In the genomic region with DNA sequence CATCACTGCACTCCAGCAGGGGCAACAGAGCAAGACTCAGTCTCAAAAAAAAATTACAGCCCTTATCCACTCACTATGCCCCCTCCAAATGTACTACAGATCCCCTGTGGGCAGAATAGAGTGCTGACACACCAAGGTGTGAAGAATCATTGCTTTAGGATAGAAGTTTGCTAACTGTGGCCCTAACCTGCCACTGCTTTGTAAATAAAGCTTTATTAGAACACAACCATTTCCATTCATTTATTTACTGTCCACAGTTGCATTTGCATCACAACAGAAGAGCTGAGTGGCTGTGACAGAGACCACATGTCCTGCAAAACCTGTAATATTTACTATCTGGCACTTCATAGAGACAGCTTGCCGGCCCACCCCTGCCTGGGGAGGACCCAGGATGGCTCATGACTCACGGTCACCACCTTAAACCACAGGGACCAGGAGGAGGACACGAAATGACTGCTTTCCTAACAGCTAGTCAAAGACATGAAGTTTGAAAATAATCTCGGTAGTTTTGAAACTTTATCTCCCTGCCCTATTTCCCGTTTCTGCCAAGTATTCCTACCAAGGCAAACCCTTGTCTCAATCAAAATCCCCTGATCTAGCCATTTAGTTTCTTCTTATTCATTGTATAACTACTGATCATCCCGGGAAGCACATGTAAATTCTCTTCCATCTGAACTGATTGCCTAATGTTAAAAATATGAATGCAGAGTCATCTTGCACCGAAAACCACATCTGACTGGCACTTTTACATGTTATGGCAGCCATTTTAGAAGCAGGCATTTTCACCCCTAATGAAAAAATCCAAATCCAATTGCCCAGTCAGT, we compare ENCODE assay signal across 18 cellular contexts.
DNase-seq lines count a peak whose midpoint lies in the region; FAIRE-seq and TF ChIP-seq lines count a peak whose summit lies in the region.
"Had no signal": no experiment of that assay in that cellular context is flagged by ENCODE, and none has a peak within 500 bp of the region (broad histone marks: within the 10 kb centered on the region; RNA-seq: fewer than 3 reads in every experiment).

No MANE protein-coding gene starts in this region.

- H2AFZ ChIP-seq in astrocyte (ENCODE audit: low read depth, low read length): no peak overlapping the region

- no peak for TF ChIP-seq CTCF in AG10803 (conservative IDR thresholded peaks at IDR 0.05; ENCODE audit: low read length)
- TF ChIP-seq CTCF in astrocyte (IDR thresholded peaks at IDR 0.05; ENCODE audit: insufficient read depth, low read depth, low read length): no peak
- no peak for TF ChIP-seq CTCF in D721Med (IDR thresholded peaks at IDR 0.05; ENCODE audit: insufficient read depth, missing control alignments)

- H3K9me3 ChIP-seq in astrocyte (ENCODE audit: insufficient read depth, low read depth, low read length): peaks cover 5% of the 10 kb centered on the region

- no peaks in the 10 kb centered on the region for H3K27me3 ChIP-seq in astrocyte (ENCODE audit: insufficient read depth, low read length)

- H3K9ac ChIP-seq in astrocyte (ENCODE audit: low read length): no peak overlapping the region

- peak overlapping the region; percentile 93 for H3K27ac Mint-ChIP-seq in astrocyte (ENCODE audit: unreplicated experiment)
- H3K27ac Mint-ChIP-seq: naive B cell; stimulated activated naive B cell treated with anti-CD40 and anti-IgM and Interleukin-4, amounts not matched to agents 10 μg/mL and 1 μg/mL and 100 μg/mL, for 72 hours had no signal

- no peaks in the 10 kb centered on the region for H4K20me1 ChIP-seq in astrocyte (ENCODE audit: insufficient read depth, low read length)

- H3K27me3 Mint-ChIP-seq in astrocyte (ENCODE audit: low read depth, unreplicated experiment): no peaks in the 10 kb centered on the region

- H3K4me1 ChIP-seq in astrocyte (ENCODE audit: insufficient read depth, low read length): peaks cover 4% of the 10 kb centered on the region

- H3K4me3 Mint-ChIP-seq in astrocyte (ENCODE audit: unreplicated experiment): no peak overlapping the region
- H3K4me3 Mint-ChIP-seq: naive B cell; stimulated activated naive B cell treated with anti-CD40 and anti-IgM and Interleukin-4, amounts not matched to agents 10 μg/mL and 1 μg/mL and 100 μg/mL, for 72 hours had no signal

- peak; percentile 39 for FAIRE-seq in astrocyte (lab: Jason Lieb, UNC)
- FAIRE-seq in D721Med (lab: Jason Lieb, UNC): no peak
- FAIRE-seq: TTC549 had no signal

- H3K4me3 ChIP-seq in AG10803 (ENCODE audit: low read length) (no peak overlapping the region), astrocyte (ENCODE audit: insufficient read depth, low read depth, low read length) (no peak overlapping the region)

- H3K79me2 ChIP-seq in astrocyte (ENCODE audit: insufficient read depth, low read length): no peaks in the 10 kb centered on the region

- peaks cover 5% of the 10 kb centered on the region for H3K9me3 Mint-ChIP-seq in astrocyte (ENCODE audit: unreplicated experiment)

- no peaks in the 10 kb centered on the region for H3K36me3 ChIP-seq in astrocyte (ENCODE audit: insufficient read depth, low read length)

- H3K36me3 Mint-ChIP-seq in astrocyte (ENCODE audit: low read depth, unreplicated experiment): peaks cover 2% of the 10 kb centered on the region
- H3K36me3 Mint-ChIP-seq: stimulated activated naive B cell treated with anti-CD40 and anti-IgM and Interleukin-4, amounts not matched to agents 10 μg/mL and 1 μg/mL and 100 μg/mL, for 72 hours had no signal

- H3K4me1 Mint-ChIP-seq in astrocyte (ENCODE audit: low read depth, unreplicated experiment): peaks cover 40% of the 10 kb centered on the region
- H3K4me1 Mint-ChIP-seq: naive B cell; stimulated activated naive B cell treated with anti-CD40 and anti-IgM and Interleukin-4, amounts not matched to agents 10 μg/mL and 1 μg/mL and 100 μg/mL, for 72 hours had no signal

- no peak overlapping the region for H3K27ac ChIP-seq in astrocyte (ENCODE audit: low read depth, low read length)
- H3K27ac ChIP-seq: C4-2B had no signal

- peak overlapping the region; percentile 5 for H3K4me2 ChIP-seq in astrocyte (ENCODE audit: low read length)

- DNase-seq in AG10803 (ENCODE audit: low read depth) (peak; percentile 90), HT1080 (ENCODE audit: low read depth) (peak; percentile 64), astrocyte (ENCODE audit: low read depth) (peak; percentile 69), kidney glomerular epithelial cell (lab: John Stamatoyannopoulos, UW) (peak; percentile 80), D721Med (ENCODE audit: insufficient read length, low spot score) (no peak), HuH-7 (ENCODE audit: low spot score) (no peak)
- DNase-seq in activated CD4-positive, alpha-beta T cell treated with anti-CD3 and anti-CD28 coated beads, Interleukin-2, amount 50 U/mL, for 4 hours: no peak
- DNase-seq in activated naive CD4-positive, alpha-beta T cell treated with anti-CD3 and anti-CD28 coated beads, Interleukin-2, amount 50 U/mL, for 16 hours: no peak
- DNase-seq: H7; left colon; naive B cell; NCI-H146; NCI-H524 treated with DMSO at 0.1 percent for 48 hours; retina; stimulated activated CD4-positive, alpha-beta T cell treated with anti-CD3 and anti-CD28 coated beads, Interleukin-4, amount 100 ng/mL, for 4 hours; stimulated activated naive B cell treated with anti-CD40 and anti-IgM and Interleukin-4, amounts not matched to agents 10 μg/mL and 1 μg/mL and 100 μg/mL, for 72 hours had no signal

Comparison
In these comparisons a context has a peak if more than half of its experiments do, and no peak if none do; other contexts are left out.
1. DNase-seq: peak in AG10803 (single experiment), HT1080 (single experiment), astrocyte (single experiment) and kidney glomerular epithelial cell (single experiment); none in D721Med (single experiment), HuH-7 (single experiment), activated CD4-positive, alpha-beta T cell treated with anti-CD3 and anti-CD28 coated beads, Interleukin-2, amount 50 U/mL, for 4 hours (0 of 2) and activated naive CD4-positive, alpha-beta T cell treated with anti-CD3 and anti-CD28 coated beads, Interleukin-2, amount 50 U/mL, for 16 hours (single experiment).